33 cellular contexts compared by ENCODE assay signal in genomic region chr3:27752926-27753325, GRCh38. TPM values are rescaled to one million over a fixed set of nuclear protein-coding genes. Genes with fewer than 3 reads are reported as not detected.
A peak's percentile ranks its signal among the peaks of the same experiment; 100 is the strongest.
DNase-seq lines count a peak whose midpoint lies in the region; ATAC-seq and TF ChIP-seq lines count a peak whose summit lies in the region.
"Had no signal": no experiment of that assay in that cellular context is flagged by ENCODE, and none has a peak within 500 bp of the region (broad histone marks: within the 10 kb centered on the region; RNA-seq: fewer than 3 reads in every experiment).

No MANE protein-coding gene starts in this region.

- WGBS in mesendoderm (ENCODE audit: extremely low coverage, insufficient coverage, low lambda C conversion rate): no CpG with 5 or more reads among the region's 1 CpG

- no peak overlapping the region for H3K9ac ChIP-seq in MM.1S (ENCODE audit: low read length)
- no peak overlapping the region for H3K9ac ChIP-seq in mesendoderm (ENCODE audit: low read length)
- H3K9ac ChIP-seq: BLaER1, GM23248 had no signal

- H3K4me1 Mint-ChIP-seq in activated naive CD8-positive, alpha-beta T cell (ENCODE audit: low read depth): peaks cover 12% of the 10 kb centered on the region
- peaks cover 19% of the 10 kb centered on the region for H3K4me1 Mint-ChIP-seq in activated naive CD8-positive, alpha-beta T cell treated with anti-CD3 and anti-CD28 coated beads, Interleukin-2, amount 50 U/mL, for 24 hours
- peaks cover 10% of the 10 kb centered on the region for H3K4me1 Mint-ChIP-seq in activated naive CD8-positive, alpha-beta T cell treated with anti-CD3 and anti-CD28 coated beads for 36 hours

- no peak for ATAC-seq in activated naive CD8-positive, alpha-beta T cell treated with anti-CD3 and anti-CD28 coated beads, Interleukin-2, amount 50 U/mL, for 24 hours
- ATAC-seq: left cardiac atrium, mucosa of descending colon, Panc1, right lobe of liver had no signal

- H3K27me3 ChIP-seq in MM.1S (replicated peaks; ENCODE audit: insufficient read depth, low read length) (no peaks in the 10 kb centered on the region), mesendoderm (ENCODE audit: insufficient read depth, low read length, poor library complexity) (no peaks in the 10 kb centered on the region)
- H3K27me3 ChIP-seq: BLaER1, brain microvascular endothelial cell, right lobe of liver, tibial nerve had no signal

- H2AFZ ChIP-seq in MM.1S (ENCODE audit: low read length): no peak overlapping the region
- H2AFZ ChIP-seq: GM23248 had no signal

- H3K4me1 ChIP-seq in MM.1S (ENCODE audit: low read length) (no peaks in the 10 kb centered on the region), mesendoderm (ENCODE audit: control insufficient read depth, low read depth, low read length) (no peaks in the 10 kb centered on the region)
- H3K4me1 ChIP-seq: BLaER1, Caco-2, prostate gland, right lobe of liver, tibial nerve had no signal

- H2BK120ac ChIP-seq in mesendoderm (ENCODE audit: low read depth, low read length): no peak overlapping the region

- H3K79me2 ChIP-seq in MM.1S (ENCODE audit: low read length): no peaks in the 10 kb centered on the region
- H3K79me2 ChIP-seq in mesendoderm (ENCODE audit: control insufficient read depth, insufficient read depth, low read length): no peaks in the 10 kb centered on the region

- H3K27ac ChIP-seq in MM.1S (ENCODE audit: low read length) (no peak overlapping the region), mesendoderm (ENCODE audit: low read depth, low read length) (no peak overlapping the region)
- H3K27ac ChIP-seq: BLaER1, brain microvascular endothelial cell, GM23248, prostate gland, right lobe of liver, tibial nerve had no signal

- no peak overlapping the region for H3K4me3 ChIP-seq in MM.1S (ENCODE audit: low read length)
- no peak overlapping the region for H3K4me3 ChIP-seq in mesendoderm (ENCODE audit: low read length)
- H3K4me3 ChIP-seq: BLaER1, GM23248, lung, mucosa of descending colon, prostate gland, right lobe of liver, tibial nerve had no signal

- H3K9me3 Mint-ChIP-seq in activated naive CD8-positive, alpha-beta T cell (ENCODE audit: low read depth): peaks cover 4% of the 10 kb centered on the region
- peaks cover 6% of the 10 kb centered on the region for H3K9me3 Mint-ChIP-seq in activated naive CD8-positive, alpha-beta T cell treated with anti-CD3 and anti-CD28 coated beads, Interleukin-2, amount 50 U/mL, for 24 hours
- H3K9me3 Mint-ChIP-seq in activated naive CD8-positive, alpha-beta T cell treated with anti-CD3 and anti-CD28 coated beads for 36 hours: peaks cover 3% of the 10 kb centered on the region
- H3K9me3 Mint-ChIP-seq: natural killer cell had no signal

- H2BK15ac ChIP-seq in mesendoderm (replicated peaks; ENCODE audit: low read depth): no peak overlapping the region

- H3K36me3 Mint-ChIP-seq in activated naive CD8-positive, alpha-beta T cell: peaks cover 3% of the 10 kb centered on the region
- H3K36me3 Mint-ChIP-seq in activated naive CD8-positive, alpha-beta T cell treated with anti-CD3 and anti-CD28 coated beads, Interleukin-2, amount 50 U/mL, for 24 hours (ENCODE audit: low read depth): no peaks in the 10 kb centered on the region
- H3K36me3 Mint-ChIP-seq in activated naive CD8-positive, alpha-beta T cell treated with anti-CD3 and anti-CD28 coated beads for 36 hours: peaks cover 10% of the 10 kb centered on the region
- H3K36me3 Mint-ChIP-seq: natural killer cell had no signal

- no peaks in the 10 kb centered on the region for H3K79me1 ChIP-seq in mesendoderm (ENCODE audit: low read length)

- no peak overlapping the region for H3K56ac ChIP-seq in mesendoderm (ENCODE audit: low read length)

- no peak overlapping the region for H2BK5ac ChIP-seq in mesendoderm (ENCODE audit: low read length)

- TF ChIP-seq CTCF in MM.1S (IDR thresholded peaks at IDR 0.05; ENCODE audit: low read length): no peak

- no peaks in the 10 kb centered on the region for H3K36me3 ChIP-seq in MM.1S (replicated peaks; ENCODE audit: insufficient read depth, low read length)
- no peaks in the 10 kb centered on the region for H3K36me3 ChIP-seq in mesendoderm (ENCODE audit: control insufficient read depth, insufficient read depth, low read length)
- H3K36me3 ChIP-seq: BLaER1, brain microvascular endothelial cell, prostate gland, right lobe of liver, tibial nerve had no signal

- DNase-seq in activated naive CD8-positive, alpha-beta T cell treated with anti-CD3 and anti-CD28 coated beads, Interleukin-2, amount 50 U/mL, for 24 hours: no peak
- DNase-seq in MM.1S: peak; percentile 30
- DNase-seq in activated naive CD8-positive, alpha-beta T cell treated with anti-CD3 and anti-CD28 coated beads for 36 hours: no peak
- DNase-seq in cerebellum (ENCODE audit: low spot score): no peak
- DNase-seq in mesendoderm: no peak
- DNase-seq in stimulated activated CD4-positive, alpha-beta T cell treated with anti-CD3 and anti-CD28 coated beads, Interleukin-12 subunit alpha, Interleukin-12 subunit beta, amount 100 ng/mL, for 4 hours: no peak
- DNase-seq: activated CD4-positive, alpha-beta T cell treated with anti-CD3 and anti-CD28 coated beads for 48 hours; activated CD8-positive, alpha-beta memory T cell treated with anti-CD3 and anti-CD28 coated beads, Interleukin-2, amount 50 U/mL, for 48 hours; activated naive CD4-positive, alpha-beta T cell treated with Interleukin-2 at 50 U/mL for 16 hours; amygdala; brain microvascular endothelial cell; Caco-2; DMS79; effector CD4-positive, alpha-beta T cell; GF-D8; GM23248; immature natural killer cell; IMR-90; left cardiac atrium; mucosa of descending colon; natural killer cell; NCI-H2107; occipital lobe; right lobe of liver; SHP77; stimulated activated CD4-positive, alpha-beta T cell treated with anti-CD3 and anti-CD28 coated beads, Interleukin-2, amount 100 ng/mL, for 48 hours had no signal

- H4K5ac ChIP-seq in mesendoderm (ENCODE audit: low read length): no peak overlapping the region

- no peak overlapping the region for H3K4me2 ChIP-seq in MM.1S (ENCODE audit: low read depth, low read length)
- no peak overlapping the region for H3K4me2 ChIP-seq in mesendoderm (ENCODE audit: low read length)
- H3K4me2 ChIP-seq: BLaER1 had no signal

- no peaks in the 10 kb centered on the region for H3K9me2 ChIP-seq in MM.1S (replicated peaks; ENCODE audit: insufficient read depth, low read length)

- no peaks in the 10 kb centered on the region for H4K20me1 ChIP-seq in MM.1S (ENCODE audit: insufficient read depth, low read length)
- H4K20me1 ChIP-seq: BLaER1 had no signal

- H3K27ac Mint-ChIP-seq in activated naive CD8-positive, alpha-beta T cell: peak overlapping the region; percentile 12
- H3K27ac Mint-ChIP-seq in activated naive CD8-positive, alpha-beta T cell treated with anti-CD3 and anti-CD28 coated beads, Interleukin-2, amount 50 U/mL, for 24 hours: no peak overlapping the region
- H3K27ac Mint-ChIP-seq in activated naive CD8-positive, alpha-beta T cell treated with anti-CD3 and anti-CD28 coated beads for 36 hours: peak overlapping the region; percentile 69
- H3K27ac Mint-ChIP-seq: natural killer cell had no signal

- no peak overlapping the region for H2AK5ac ChIP-seq in mesendoderm (ENCODE audit: low read length)

- H3K4me3 Mint-ChIP-seq in activated naive CD8-positive, alpha-beta T cell: no peak overlapping the region
- H3K4me3 Mint-ChIP-seq in activated naive CD8-positive, alpha-beta T cell treated with anti-CD3 and anti-CD28 coated beads, Interleukin-2, amount 50 U/mL, for 24 hours: no peak overlapping the region
- no peak overlapping the region for H3K4me3 Mint-ChIP-seq in activated naive CD8-positive, alpha-beta T cell treated with anti-CD3 and anti-CD28 coated beads for 36 hours
- H3K4me3 Mint-ChIP-seq: immature natural killer cell, natural killer cell had no signal

- no peaks in the 10 kb centered on the region for H3K27me3 Mint-ChIP-seq in activated naive CD8-positive, alpha-beta T cell
- H3K27me3 Mint-ChIP-seq in activated naive CD8-positive, alpha-beta T cell treated with anti-CD3 and anti-CD28 coated beads, Interleukin-2, amount 50 U/mL, for 24 hours: no peaks in the 10 kb centered on the region
- no peaks in the 10 kb centered on the region for H3K27me3 Mint-ChIP-seq in activated naive CD8-positive, alpha-beta T cell treated with anti-CD3 and anti-CD28 coated beads for 36 hours

- H3K23ac ChIP-seq in mesendoderm (ENCODE audit: low read length): no peak overlapping the region

- no peak overlapping the region for H4K8ac ChIP-seq in mesendoderm (ENCODE audit: low read depth, low read length)

- no peak overlapping the region for H3K18ac ChIP-seq in mesendoderm (ENCODE audit: low read length)

- no peaks in the 10 kb centered on the region for H3K9me3 ChIP-seq in MM.1S (replicated peaks; ENCODE audit: insufficient read depth, low read length)
- H3K9me3 ChIP-seq: BLaER1, Caco-2, mucosa of descending colon, prostate gland, right lobe of liver, tibial nerve had no signal

- H3F3A ChIP-seq in MM.1S (ENCODE audit: insufficient read depth, low read length): no peaks in the 10 kb centered on the region

- H3K4ac ChIP-seq in mesendoderm (ENCODE audit: low read depth, low read length): no peak overlapping the region

RNA-seq across cellular contexts. Expression of gene EOMES, which starts 30.8 kb away (rescaled TPM):
- under 1 TPM; 0.50 to 0.97 TPM for total RNA-seq in activated naive CD8-positive, alpha-beta T cell treated with anti-CD3 and anti-CD28 coated beads for 36 hours
- 55.9 TPM for total RNA-seq in cerebellum
- 314 TPM for polyA plus RNA-seq in mesendoderm (2013, experiment 1 of 2)
- 293 TPM for polyA plus RNA-seq in mesendoderm (2013, experiment 2 of 2)
- total RNA-seq: IMR-90 had no signal
- polyA plus RNA-seq: AG04450, GM23248, IMR-90 had no signal

Comparison
In these comparisons a context has a peak if more than half of its experiments do, and no peak if none do; other contexts are left out.
1. RNA of gene EOMES, which starts 30.8 kb away (total RNA-seq): 55.9 TPM in cerebellum (single experiment); 0.50 to 0.97 TPM in activated naive CD8-positive, alpha-beta T cell treated with anti-CD3 and anti-CD28 coated beads for 36 hours; every median in the first group is over 10 times any median in the second.